22 cellular contexts compared by ENCODE assay signal in the genomic region with DNA sequence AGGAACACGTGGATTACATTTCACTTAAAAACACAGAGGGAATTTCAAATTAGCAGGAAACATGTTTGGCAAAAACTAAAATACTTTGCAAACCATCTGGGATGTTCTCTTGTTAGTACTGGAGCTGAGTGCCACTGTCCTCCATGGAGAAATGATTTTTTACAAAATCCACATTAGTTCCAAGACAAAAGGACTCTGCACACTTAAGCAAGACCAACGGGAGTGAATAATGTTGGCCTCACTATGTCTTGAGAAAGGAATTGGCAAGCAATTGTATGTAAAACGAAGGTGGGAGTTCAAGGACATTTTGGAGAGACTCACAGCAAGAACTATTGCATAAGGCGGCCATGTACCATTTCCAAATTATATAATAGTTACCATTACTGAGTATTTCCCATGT.
"Had no signal": no experiment of that assay in that cellular context is flagged by ENCODE, and none has a peak within 500 bp of the region (broad histone marks: within the 10 kb centered on the region; RNA-seq: fewer than 3 reads in every experiment).

No MANE protein-coding gene starts in this region.

- H3K4me1 ChIP-seq: left lung had no signal

- H3K9me3 ChIP-seq: stomach, thoracic aorta had no signal

- DNase-seq: activated B cell treated with CpG ODN at 0.5 μM for 24 hours; activated CD4-positive, alpha-beta T cell treated with anti-CD3 and anti-CD28 coated beads for 36 hours; activated CD4-positive, alpha-beta T cell treated with anti-CD3 and anti-CD28 coated beads, Interleukin-2, amount 50 U/mL, for 4 hours; activated CD8-positive, alpha-beta memory T cell treated with anti-CD3 and anti-CD28 coated beads for 24 hours; activated CD8-positive, alpha-beta memory T cell treated with anti-CD3 and anti-CD28 coated beads, Interleukin-2, amount 50 U/mL, for 48 hours; activated naive CD4-positive, alpha-beta T cell treated with Interleukin-2 at 50 U/mL for 16 hours; activated naive CD8-positive, alpha-beta T cell treated with anti-CD3 and anti-CD28 coated beads for 36 hours; activated T-cell treated with anti-CD3 and anti-CD28 coated beads, Interleukin-2, amount 50 U/mL, for 4 hours; amygdala; foreskin melanocyte; islet precursor cell; left lung; mammary epithelial cell; midbrain; natural killer cell; stimulated activated CD4-positive, alpha-beta T cell treated with anti-CD3 and anti-CD28 coated beads, Interleukin-1b, Interleukin-23, amount 100 ng/mL, for 48 hours; stomach; T1000 had no signal

- H3K36me3 ChIP-seq: cardiac muscle cell, left lung, stomach, thoracic aorta had no signal

- H3K27ac ChIP-seq: cardiac muscle cell, left lung, skin epidermis, thoracic aorta had no signal

- ATAC-seq: activated CD4-positive, alpha-beta T cell treated with anti-CD3 and anti-CD28 coated beads for 36 hours; activated T-cell treated with anti-CD3 and anti-CD28 coated beads, Interleukin-2, amount 50 U/mL, for 4 hours; natural killer cell; stimulated activated effector memory CD8-positive, alpha-beta T cell treated with anti-CD3 and anti-CD28 coated beads, Interleukin-12 subunit alpha, Interleukin-12 subunit beta, amount 100 ng/mL, for 72 hours had no signal

- H3K4me3 ChIP-seq: cardiac muscle cell, left lung, skin epidermis, stomach, thoracic aorta had no signal

- H3K27me3 ChIP-seq: cardiac muscle cell, left lung, stomach had no signal
